Comparison of ENCODE assay signal across 14 cellular contexts in the genomic region with DNA sequence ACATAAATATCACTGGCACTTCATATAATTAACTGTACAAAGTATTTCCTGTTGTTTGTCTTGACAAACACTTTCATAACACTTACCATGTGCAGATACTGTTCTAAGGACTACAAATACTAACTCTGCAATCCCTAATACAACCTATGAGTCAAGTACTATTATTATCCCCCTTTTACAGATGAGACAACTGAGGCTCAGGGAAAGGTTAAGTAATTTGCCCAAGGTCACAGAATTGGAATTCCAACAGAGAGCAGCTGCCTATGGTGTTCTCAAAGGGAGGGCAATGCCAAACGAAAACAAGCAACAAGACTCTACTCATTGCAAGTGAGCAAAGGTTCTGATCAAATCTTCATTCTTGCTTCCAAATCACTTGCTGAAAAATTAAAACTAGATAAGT.
A peak's percentile ranks its signal among the peaks of the same experiment; 100 is the strongest.
DNase-seq lines count a peak whose midpoint lies in the region; ATAC-seq and TF ChIP-seq lines count a peak whose summit lies in the region.
"Had no signal": no experiment of that assay in that cellular context is flagged by ENCODE, and none has a peak within 500 bp of the region (broad histone marks: within the 10 kb centered on the region; RNA-seq: fewer than 3 reads in every experiment).

No MANE protein-coding gene starts in this region.

- no peak overlapping the region for H2AFZ ChIP-seq in mammary epithelial cell (ENCODE audit: low read depth, low read length)
- H2AFZ ChIP-seq: GM23248 had no signal

- TF ChIP-seq POLR2A in breast epithelium (IDR thresholded peaks at IDR 0.05) (no peak), gastroesophageal sphincter (IDR thresholded peaks at IDR 0.05) (no peak), lower leg skin (IDR thresholded peaks at IDR 0.05) (no peak)

- ATAC-seq in gastroesophageal sphincter (no peak), upper lobe of right lung (no peak)
- ATAC-seq: activated CD8-positive, alpha-beta T cell treated with anti-CD3 and anti-CD28 coated beads, Interleukin-2, amount 10 ng/mL, durations not matched to agents 7 days and 5 days; T-helper 17 cell had no signal

- H3K9ac ChIP-seq in mammary epithelial cell (ENCODE audit: insufficient read depth, low read length), result no peak overlapping the region
- H3K9ac ChIP-seq: GM23248 had no signal

- peaks cover 57% of the 10 kb centered on the region for H3K4me1 Mint-ChIP-seq in osteocyte (ENCODE audit: unreplicated experiment)
- H3K4me1 Mint-ChIP-seq in activated T-cell treated with anti-CD3 and anti-CD28 coated beads, Interleukin-2, amount 50 U/mL, for 24 hours (ENCODE audit: low read depth), result no peaks in the 10 kb centered on the region
- H3K4me1 Mint-ChIP-seq: T-helper 17 cell had no signal

- H3K36me3 ChIP-seq in breast epithelium (no peaks in the 10 kb centered on the region), mammary epithelial cell (ENCODE audit: insufficient read depth, low read length) (no peaks in the 10 kb centered on the region), gastroesophageal sphincter (no peaks in the 10 kb centered on the region), upper lobe of right lung (no peaks in the 10 kb centered on the region)

- in situ Hi-C loops in mammary epithelial cell (cut with MboI; ENCODE audit: low sequenced_read_pairs in 2 of 2), result no loop called here

- H3K9me3 ChIP-seq in breast epithelium (no peaks in the 10 kb centered on the region), mammary epithelial cell (replicated peaks; ENCODE audit: insufficient read depth, low read length) (no peaks in the 10 kb centered on the region), gastroesophageal sphincter (no peaks in the 10 kb centered on the region), upper lobe of right lung (no peaks in the 10 kb centered on the region)

- H3K4me3 ChIP-seq in breast epithelium (no peak overlapping the region), mammary epithelial cell (replicated peaks in 1 of 3; ENCODE audit: insufficient read depth in 1 of 3, low read depth in 2 of 3, low read length in 3 of 3) (no peak overlapping the region), gastroesophageal sphincter (no peak overlapping the region), upper lobe of right lung (no peak overlapping the region), lower leg skin (ENCODE audit: low read depth, poor library complexity, severe bottlenecking) (no peak overlapping the region)
- H3K4me3 ChIP-seq: GM23248 had no signal

- H3K79me2 ChIP-seq in mammary epithelial cell (ENCODE audit: insufficient read depth, low read length), result no peaks in the 10 kb centered on the region

- no peaks in the 10 kb centered on the region for H3K36me3 Mint-ChIP-seq in osteocyte (ENCODE audit: unreplicated experiment)
- H3K36me3 Mint-ChIP-seq in activated T-cell treated with anti-CD3 and anti-CD28 coated beads, Interleukin-2, amount 50 U/mL, for 24 hours (ENCODE audit: low read depth), result no peaks in the 10 kb centered on the region

- no peaks in the 10 kb centered on the region for H3K9me3 Mint-ChIP-seq in osteocyte (ENCODE audit: unreplicated experiment)
- no peaks in the 10 kb centered on the region for H3K9me3 Mint-ChIP-seq in activated T-cell treated with anti-CD3 and anti-CD28 coated beads, Interleukin-2, amount 50 U/mL, for 24 hours
- H3K9me3 Mint-ChIP-seq: dendritic cell treated with granulocyte-macrophage colony-stimulating factor and Interleukin-4, amounts not matched to agents 40 ng/mL and 50 ng/mL, for 4 days had no signal

- no peak for DNase-seq in breast epithelium (ENCODE audit: low spot score in 2 of 2)
- no peak for DNase-seq in mammary epithelial cell
- DNase-seq in osteocyte (ENCODE audit: extremely low spot score, unreplicated experiment), result no peak
- DNase-seq in upper lobe of right lung, result no peak
- DNase-seq in effector CD8-positive, alpha-beta T cell (lab: John Stamatoyannopoulos, UW), result no peak
- DNase-seq in activated T-cell treated with anti-CD3 and anti-CD28 coated beads, Interleukin-2, amount 50 U/mL, for 24 hours, result no peak
- no peak for DNase-seq in lower leg skin (ENCODE audit: low spot score in 2 of 2)
- DNase-seq: activated CD8-positive, alpha-beta T cell treated with anti-CD3 and anti-CD28 coated beads, Interleukin-2, amount 10 ng/mL, durations not matched to agents 7 days and 5 days; activated naive CD4-positive, alpha-beta T cell treated with anti-CD3 and anti-CD28 coated beads, Interleukin-2, amount 50 U/mL, for 16 hours; GM23248; OCI-M1; T-helper 17 cell had no signal

- H3K4me2 ChIP-seq in mammary epithelial cell (ENCODE audit: insufficient read depth, low read depth, low read length), result no peak overlapping the region

- peak overlapping the region; percentile 59 for H3K27ac Mint-ChIP-seq in osteocyte (ENCODE audit: unreplicated experiment)
- H3K27ac Mint-ChIP-seq in activated T-cell treated with anti-CD3 and anti-CD28 coated beads, Interleukin-2, amount 50 U/mL, for 24 hours, result no peak overlapping the region
- H3K27ac Mint-ChIP-seq: activated CD8-positive, alpha-beta T cell treated with anti-CD3 and anti-CD28 coated beads, Interleukin-2, amount 10 ng/mL, durations not matched to agents 7 days and 5 days; dendritic cell treated with granulocyte-macrophage colony-stimulating factor and Interleukin-4, amounts not matched to agents 40 ng/mL and 50 ng/mL, for 4 days; T-helper 17 cell had no signal

- dilution Hi-C loops in mammary epithelial cell (cut with HindIII; ENCODE audit: low sequenced_read_pairs), result no loop called here

- no peak for TF ChIP-seq EP300 in gastroesophageal sphincter (IDR thresholded peaks at IDR 0.05)

- H3K27ac ChIP-seq in breast epithelium (peak overlapping the region; percentile 90 to 95), mammary epithelial cell (ENCODE audit: insufficient read depth, low read depth, low read length) (no peak overlapping the region), gastroesophageal sphincter (peak overlapping the region in 3 of 4 donors; percentile 46 to 48 (median 47)), upper lobe of right lung (peak overlapping the region; percentile 92)
- H3K27ac ChIP-seq: GM23248 had no signal

- no peaks in the 10 kb centered on the region for H3K27me3 ChIP-seq in breast epithelium
- H3K27me3 ChIP-seq in mammary epithelial cell (ENCODE audit: insufficient read depth, low read length), result no peaks in the 10 kb centered on the region
- H3K27me3 ChIP-seq in gastroesophageal sphincter, result no peaks in the 10 kb centered on the region
- H3K27me3 ChIP-seq in upper lobe of right lung, result no peaks in the 10 kb centered on the region

- H4K20me1 ChIP-seq in mammary epithelial cell (ENCODE audit: insufficient read depth, low read length), result no peaks in the 10 kb centered on the region

- TF ChIP-seq CTCF in breast epithelium (IDR thresholded peaks at IDR 0.05) (no peak), mammary epithelial cell (conservative IDR thresholded peaks at IDR 0.05 in 1 of 2, IDR thresholded peaks at IDR 0.05 in 1 of 2; ENCODE audit: extremely low read depth in 1 of 2, insufficient read depth in 1 of 2, low read depth in 1 of 2, low read length in 2 of 2) (no peak), gastroesophageal sphincter (IDR thresholded peaks at IDR 0.05) (no peak), osteocyte (IDR thresholded peaks at IDR 0.05) (no peak), upper lobe of right lung (IDR thresholded peaks at IDR 0.05) (no peak), lower leg skin (IDR thresholded peaks at IDR 0.05) (no peak)

- H3K27me3 Mint-ChIP-seq in osteocyte (ENCODE audit: unreplicated experiment), result no peaks in the 10 kb centered on the region
- peaks cover 6% of the 10 kb centered on the region for H3K27me3 Mint-ChIP-seq in activated T-cell treated with anti-CD3 and anti-CD28 coated beads, Interleukin-2, amount 50 U/mL, for 24 hours
- H3K27me3 Mint-ChIP-seq: dendritic cell treated with granulocyte-macrophage colony-stimulating factor and Interleukin-4, amounts not matched to agents 40 ng/mL and 50 ng/mL, for 4 days; T-helper 17 cell had no signal

- H3K4me1 ChIP-seq in breast epithelium, result peaks cover 0 to 16% of the 10 kb centered on the region in 2 donors
- H3K4me1 ChIP-seq in mammary epithelial cell (ENCODE audit: insufficient read depth, low read length), result peaks cover 19% of the 10 kb centered on the region
- peaks cover 3 to 42% (median 11%) of the 10 kb centered on the region in 3 donors for H3K4me1 ChIP-seq in gastroesophageal sphincter
- H3K4me1 ChIP-seq in upper lobe of right lung, result peaks cover 55% of the 10 kb centered on the region

- intact Hi-C loops in breast epithelium (cut with DNase I; ENCODE audit: low total_unique reads), result no loop called here
- intact Hi-C loops in mammary epithelial cell (cut with micrococcal nuclease), result no loop called here
- intact Hi-C loops in upper lobe of right lung (cut with DNase I), result no loop called here
- intact Hi-C loops in lower leg skin (cut with DNase I; ENCODE audit: low total_unique reads), result no loop called here

- no peak overlapping the region for H3K4me3 Mint-ChIP-seq in osteocyte (ENCODE audit: unreplicated experiment)
- no peak overlapping the region for H3K4me3 Mint-ChIP-seq in activated T-cell treated with anti-CD3 and anti-CD28 coated beads, Interleukin-2, amount 50 U/mL, for 24 hours
- H3K4me3 Mint-ChIP-seq: activated CD8-positive, alpha-beta T cell treated with anti-CD3 and anti-CD28 coated beads, Interleukin-2, amount 10 ng/mL, durations not matched to agents 7 days and 5 days; dendritic cell treated with granulocyte-macrophage colony-stimulating factor and Interleukin-4, amounts not matched to agents 40 ng/mL and 50 ng/mL, for 4 days; T-helper 17 cell had no signal

- BruUV-seq in mammary epithelial cell (replicated peaks; lab: Mats Ljungman, UMichigan), result no TSS peak

- 75% methylated on average over 1 of the region's 1 CpG for WGBS in mammary epithelial cell (ENCODE audit: low coverage, missing lambda C conversion rate)
- 83% methylated on average over 1 of the region's 1 CpG for WGBS in gastroesophageal sphincter (ENCODE audit: low coverage in 1 of 2), 2 donors
- 64 to 75% methylated on average over 1 of the region's 1 CpG for WGBS in lower leg skin, 2 donors

- CTCF ChIA-PET in mammary epithelial cell (lab: Charles Lee; ENCODE audit: low non-redundant PET), result no interaction called here
